In the genomic region with DNA sequence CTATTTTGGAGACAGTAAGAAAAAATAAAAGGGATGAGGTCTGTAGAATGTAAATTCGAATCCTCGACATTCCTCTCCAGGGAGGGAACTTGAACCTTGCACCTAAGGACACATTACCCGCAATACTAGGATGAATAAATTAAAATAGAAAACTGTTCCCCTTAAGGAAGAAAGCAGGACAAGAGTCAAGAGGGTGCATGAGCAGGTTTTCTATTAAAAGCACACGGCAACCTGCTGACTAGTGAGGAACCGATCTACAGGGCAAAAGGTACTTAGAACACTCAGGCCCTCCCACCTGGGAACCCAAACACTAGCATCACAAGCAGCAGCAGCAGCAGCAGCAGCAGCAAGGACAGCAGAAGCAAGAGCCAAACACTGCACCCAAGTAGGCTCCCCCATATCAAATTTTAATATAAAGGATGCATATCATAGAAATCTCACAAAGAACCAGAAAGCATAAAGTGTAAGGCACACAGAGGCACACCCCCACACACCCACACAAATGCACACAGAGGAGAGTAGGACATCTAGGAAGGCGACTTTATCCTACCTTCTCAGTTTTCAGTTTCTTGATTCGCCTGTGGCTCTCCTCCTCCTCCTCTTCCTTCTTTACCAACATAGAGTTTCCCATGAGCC, we compare ENCODE assay signal across 9 cellular contexts. TPM values are rescaled to one million over a fixed set of nuclear protein-coding genes. Genes with fewer than 3 reads are reported as not detected.
DNase-seq lines count a peak whose midpoint lies in the region; ATAC-seq and TF ChIP-seq lines count a peak whose summit lies in the region.
"Had no signal": no experiment of that assay in that cellular context is flagged by ENCODE, and none has a peak within 500 bp of the region (broad histone marks: within the 10 kb centered on the region; RNA-seq: fewer than 3 reads in every experiment).

No MANE protein-coding gene starts in this region.

- no peak for TF ChIP-seq EP300 in ovary (IDR thresholded peaks at IDR 0.05)

- H3K36me3 ChIP-seq in esophagus squamous epithelium (no peaks in the 10 kb centered on the region), ovary (no peaks in the 10 kb centered on the region), A673 (ENCODE audit: insufficient read depth, low read length, poor library complexity, severe bottlenecking) (no peaks in the 10 kb centered on the region)

- TF ChIP-seq POLR2A in esophagus squamous epithelium (IDR thresholded peaks at IDR 0.05), result peak in 1 of 4 donors; percentile 4
- TF ChIP-seq POLR2A in ovary (IDR thresholded peaks at IDR 0.05), result no peak

- CTCF ChIA-PET in HEK293T (lab: Yijun Ruan, JAX), result no interaction called here
- CTCF ChIA-PET in A673 (lab: Charles Lee), result no interaction called here

- TF ChIP-seq CTCF in GM12865 (IDR thresholded peaks at IDR 0.05; ENCODE audit: insufficient read depth, low read depth, low read length, missing control alignments) (no peak), esophagus squamous epithelium (IDR thresholded peaks at IDR 0.05) (no peak), ovary (IDR thresholded peaks at IDR 0.05) (no peak), A673 (conservative IDR thresholded peaks at IDR 0.05; ENCODE audit: low read depth, low read length) (no peak)

- no peak for ATAC-seq in stimulated activated naive CD8-positive, alpha-beta T cell treated with anti-CD3 and anti-CD28 coated beads, Interleukin-15, Interleukin-2, amounts not matched to agents 100 U/mL and 50 U/mL, for 24 hours
- ATAC-seq in HG02885 (IDR thresholded peaks at IDR 0.05; ENCODE audit: poor library complexity, unreplicated experiment), result no peak

- H3K4me1 ChIP-seq in esophagus squamous epithelium, result peaks cover 13 to 85% (median 30%) of the 10 kb centered on the region in 3 donors
- peaks cover 10% of the 10 kb centered on the region for H3K4me1 ChIP-seq in ovary (ENCODE audit: insufficient read depth)
- H3K4me1 ChIP-seq in A673 (ENCODE audit: insufficient read depth, low read length, poor library complexity, severe bottlenecking), result peaks cover 22% of the 10 kb centered on the region

- H3K27ac ChIP-seq in esophagus squamous epithelium, result peak overlapping the region; percentile 80 to 96 (median 94)
- peak overlapping the region in 1 of 2 donors; percentile 14 for H3K27ac ChIP-seq in ovary
- no peak overlapping the region for H3K27ac ChIP-seq in A673 (ENCODE audit: low read depth, low read length, poor library complexity, severe bottlenecking)

- peak overlapping the region; percentile 95 for H3K4me3 ChIP-seq in GM12865 (ENCODE audit: low read depth, low read length)
- peak overlapping the region; percentile 37 to 78 (median 66) for H3K4me3 ChIP-seq in esophagus squamous epithelium
- peak overlapping the region; percentile 69 for H3K4me3 ChIP-seq in ovary
- H3K4me3 ChIP-seq in A673 (ENCODE audit: low read depth, low read length, poor library complexity, severe bottlenecking), result no peak overlapping the region

- DNase-seq in GM12865 (ENCODE audit: low read depth) (peak; percentile 80), NCI-H2227 treated with DMSO at 0.1 percent for 48 hours (lab: John Stamatoyannopoulos, UW) (peak; percentile 45), esophagus squamous epithelium (lab: John Stamatoyannopoulos, UW) (no peak), ovary (no peak), HEK293T (ENCODE audit: extremely low spot score) (no peak), A673 (ENCODE audit: low spot score) (no peak)
- no peak for DNase-seq in stimulated activated naive CD8-positive, alpha-beta T cell treated with anti-CD3 and anti-CD28 coated beads, Interleukin-15, Interleukin-2, amounts not matched to agents 100 U/mL and 50 U/mL, for 24 hours
- DNase-seq: activated CD4-positive, alpha-beta T cell treated with anti-CD3 and anti-CD28 coated beads for 1 hour had no signal

- POLR2A ChIA-PET in HEK293T (lab: Yijun Ruan, JAX), result no interaction called here
- POLR2A ChIA-PET in A673 (lab: Charles Lee; ENCODE audit: low non-redundant PET), result no interaction called here

- intact Hi-C loops in esophagus squamous epithelium (cut with DNase I), result loop anchor here (10.0 kb wide), 1 partner anchor 741 kb away; no protein-coding TSS in a partner anchor
- intact Hi-C loops in ovary (cut with DNase I), result loop anchor here in 2 of 4 donors (5.0 to 10.0 kb wide), 2 partner anchors 86 to 89 kb away; no protein-coding TSS in a partner anchor
- intact Hi-C loops in A673 (cut with micrococcal nuclease; ENCODE audit: unreplicated experiment), result no loop called here

- BruUV-seq in A673 (replicated peaks; lab: Mats Ljungman, UMichigan), result no TSS peak

- H3K9me3 ChIP-seq in esophagus squamous epithelium (no peaks in the 10 kb centered on the region), ovary (no peaks in the 10 kb centered on the region), A673 (ENCODE audit: low read depth, low read length, poor library complexity, severe bottlenecking) (no peaks in the 10 kb centered on the region)

- no peaks in the 10 kb centered on the region for H3K27me3 ChIP-seq in esophagus squamous epithelium
- H3K27me3 ChIP-seq in ovary, result no peaks in the 10 kb centered on the region
- peaks cover 3% of the 10 kb centered on the region for H3K27me3 ChIP-seq in A673 (replicated peaks; ENCODE audit: insufficient read depth, low read depth, low read length, poor library complexity)

- 1 to 12% methylated on average over 7 of the region's 7 CpGs for WGBS in esophagus squamous epithelium, 2 donors
- WGBS in ovary, 3 donors, result 8 to 26% (median 14%) methylated on average over 7 of the region's 7 CpGs

TF ChIP-seq in HEK293T, 16 proteins besides CTCF, POLR2A, EP300 and RAD21:
- TF ChIP-seq L3MBTL2 (conservative IDR thresholded peaks at IDR 0.05) (no peak), BHLHE40 (IDR thresholded peaks at IDR 0.05; ENCODE audit: borderline replicate concordance) (no peak), SUZ12 (IDR thresholded peaks at IDR 0.05) (no peak), CTBP1 (IDR thresholded peaks at IDR 0.05; ENCODE audit: borderline replicate concordance) (no peak), HDGF (IDR thresholded peaks at IDR 0.05; ENCODE audit: borderline replicate concordance) (no peak), FOXK2 (IDR thresholded peaks at IDR 0.05) (no peak), FOXM1 (IDR thresholded peaks at IDR 0.05; ENCODE audit: borderline replicate concordance) (no peak), FOXA1 (IDR thresholded peaks at IDR 0.05) (no peak), ZNF384 (IDR thresholded peaks at IDR 0.05) (no peak), NFRKB (IDR thresholded peaks at IDR 0.05) (no peak), LEF1 (IDR thresholded peaks at IDR 0.05; ENCODE audit: borderline replicate concordance) (no peak), SP1 (IDR thresholded peaks at IDR 0.05) (no peak), ARNT (IDR thresholded peaks at IDR 0.05) (no peak), TARDBP (IDR thresholded peaks at IDR 0.05) (no peak), ELF4 (IDR thresholded peaks at IDR 0.05) (no peak)
- TF ChIP-seq, protein P1, sequence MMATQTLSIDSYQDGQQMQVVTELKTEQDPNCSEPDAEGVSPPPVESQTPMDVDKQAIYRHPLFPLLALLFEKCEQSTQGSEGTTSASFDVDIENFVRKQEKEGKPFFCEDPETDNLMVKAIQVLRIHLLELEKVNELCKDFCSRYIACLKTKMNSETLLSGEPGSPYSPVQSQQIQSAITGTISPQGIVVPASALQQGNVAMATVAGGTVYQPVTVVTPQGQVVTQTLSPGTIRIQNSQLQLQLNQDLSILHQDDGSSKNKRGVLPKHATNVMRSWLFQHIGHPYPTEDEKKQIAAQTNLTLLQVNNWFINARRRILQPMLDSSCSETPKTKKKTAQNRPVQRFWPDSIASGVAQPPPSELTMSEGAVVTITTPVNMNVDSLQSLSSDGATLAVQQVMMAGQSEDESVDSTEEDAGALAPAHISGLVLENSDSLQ (IDR thresholded peaks at IDR 0.05), result no peak

RNA-seq across cellular contexts. Expression of a gene that starts 2.8 kb away (rescaled TPM):
- 10 to 100 TPM in 2 of 4 donors, 1 to 10 TPM in 2; 5.8 to 25.7 (median 10.4) TPM for total RNA-seq in esophagus squamous epithelium
- total RNA-seq in ovary, result 10 to 100 TPM; 11.1 to 26.8 (median 15.5) TPM
- polyA plus RNA-seq in ovary, result 10 to 100 TPM in 1 of 2 donors, 1 to 10 TPM in 1; 7.5 to 10.5 TPM
- total RNA-seq in A673 (2021), result 1.9 and 2.4 TPM in 2 replicates

Comparison
In these comparisons a context has a peak if more than half of its experiments do, and no peak if none do; other contexts are left out.
1. DNase-seq: peak in GM12865 (single experiment) and NCI-H2227 treated with DMSO at 0.1 percent for 48 hours (single experiment); none in esophagus squamous epithelium (single experiment), ovary (0 of 5), HEK293T (single experiment), stimulated activated naive CD8-positive, alpha-beta T cell treated with anti-CD3 and anti-CD28 coated beads, Interleukin-15, Interleukin-2, amounts not matched to agents 100 U/mL and 50 U/mL, for 24 hours (single experiment) and A673 (single experiment).